ENCODE assay signal across 8 cellular contexts in genomic region chr22:42939941-42940653, GRCh38.
DNase-seq lines count a peak whose midpoint lies in the region; ATAC-seq and TF ChIP-seq lines count a peak whose summit lies in the region.

No MANE protein-coding gene starts in this region.

- H3K9me3 ChIP-seq in lower lobe of right lung (no peaks in the 10 kb centered on the region), aorta (ENCODE audit: control insufficient read depth, low read length) (no peaks in the 10 kb centered on the region)

- TF ChIP-seq CTCF in cardiac fibroblast (IDR thresholded peaks at IDR 0.05; ENCODE audit: low read depth, low read length) (no peak), lower lobe of right lung (IDR thresholded peaks at IDR 0.05) (no peak)

- DNase-seq in SIG-M5 treated with dmso at 0.1 percent for 504 hours (lab: John Stamatoyannopoulos, UW; ENCODE audit: unreplicated experiment): peak; percentile 20
- DNase-seq in SIG-M5 (lab: John Stamatoyannopoulos, UW): no peak
- DNase-seq in cardiac fibroblast (ENCODE audit: low read depth in 2 of 2): peak; percentile 79 to 85
- DNase-seq in lower lobe of right lung: peak; percentile 66
- DNase-seq in aorta: peak; percentile 60 to 75
- no peak for DNase-seq in activated effector memory CD4-positive, alpha-beta T cell treated with anti-CD3 and anti-CD28 coated beads, Interleukin-2, amount 50 U/mL, for 16 hours

- H3K4me3 ChIP-seq in cardiac fibroblast (replicated peaks in 1 of 2; ENCODE audit: low read depth in 2 of 2, low read length in 2 of 2) (no peak overlapping the region), lower lobe of right lung (no peak overlapping the region), aorta (ENCODE audit: low read length in 2 of 2) (no peak overlapping the region)

- ATAC-seq in lower lobe of right lung (peak; percentile 80), aorta (ENCODE audit: low FRiP score) (peak; percentile 54), GM18867 (IDR thresholded peaks at IDR 0.05; ENCODE audit: unreplicated experiment) (no peak), HG03108 (IDR thresholded peaks at IDR 0.05; ENCODE audit: unreplicated experiment) (no peak)

- H3K27ac ChIP-seq in lower lobe of right lung (peak overlapping the region; percentile 78), aorta (ENCODE audit: low read depth in 1 of 2, low read length in 2 of 2) (peak overlapping the region; percentile 95 to 99)

- WGBS in aorta, 2 donors: 20 to 26% methylated on average over 12 of the region's 12 CpGs

- no peaks in the 10 kb centered on the region for H3K27me3 ChIP-seq in lower lobe of right lung (ENCODE audit: low read depth)
- no peaks in the 10 kb centered on the region for H3K27me3 ChIP-seq in aorta (ENCODE audit: control insufficient read depth in 1 of 2, insufficient read depth in 2 of 2, low read length in 1 of 2)

- H3K36me3 ChIP-seq in lower lobe of right lung (no peaks in the 10 kb centered on the region), aorta (ENCODE audit: control insufficient read depth in 1 of 2, insufficient read depth in 2 of 2, low read length in 1 of 2) (no peaks in the 10 kb centered on the region)

- intact Hi-C loops in lower lobe of right lung (cut with DNase I) (no loop called here), aorta (cut with DNase I) (loop anchor here (5.0 kb wide), 2 partner anchors 33 to 52 kb away; no protein-coding TSS in a partner anchor)

- H3K4me1 ChIP-seq in lower lobe of right lung (peaks cover 58% of the 10 kb centered on the region), aorta (ENCODE audit: control insufficient read depth in 1 of 2, insufficient read depth in 2 of 2, low read length in 2 of 2) (peaks cover 7% of the 10 kb centered on the region in 2 donors)

Comparison
In these comparisons a context has a peak if more than half of its experiments do, and no peak if none do; other contexts are left out.
1. DNase-seq: peak in SIG-M5 treated with dmso at 0.1 percent for 504 hours (single experiment), cardiac fibroblast (2 of 2), lower lobe of right lung (single experiment) and aorta (2 of 2); none in SIG-M5 (single experiment) and activated effector memory CD4-positive, alpha-beta T cell treated with anti-CD3 and anti-CD28 coated beads, Interleukin-2, amount 50 U/mL, for 16 hours (single experiment).
2. ATAC-seq: peak in lower lobe of right lung (2 of 2) and aorta (single experiment); none in GM18867 (single experiment) and HG03108 (single experiment).